In genomic region chr7:55056577-55057480, GRCh38 we compare ENCODE assay signal across 13 cellular contexts. TPM values are rescaled to one million over a fixed set of nuclear protein-coding genes. Genes with fewer than 3 reads are reported as not detected.
A peak's percentile ranks its signal among the peaks of the same experiment; 100 is the strongest.
DNase-seq lines count a peak whose midpoint lies in the region; ATAC-seq and TF ChIP-seq lines count a peak whose summit lies in the region.
"Had no signal": no experiment of that assay in that cellular context is flagged by ENCODE, and none has a peak within 500 bp of the region (broad histone marks: within the 10 kb centered on the region; RNA-seq: fewer than 3 reads in every experiment).

No MANE protein-coding gene starts in this region.

- 33 to 37% methylated on average over 9 to 13 of the region's 15 CpGs for WGBS in gastroesophageal sphincter (ENCODE audit: low coverage in 1 of 2), 2 donors
- WGBS in sigmoid colon, 2 donors, result 77 to 83% methylated on average over 15 of the region's 15 CpGs

- H3K4me1 ChIP-seq in gastroesophageal sphincter (peaks cover 7 to 91% (median 35%) of the 10 kb centered on the region in 3 donors), sigmoid colon (peaks cover 0 to 55% (median 32%) of the 10 kb centered on the region in 4 donors)

- H3K27me3 ChIP-seq in brain microvascular endothelial cell (replicated peaks) (no peaks in the 10 kb centered on the region), gastroesophageal sphincter (no peaks in the 10 kb centered on the region), sigmoid colon (no peaks in the 10 kb centered on the region)
- H3K27me3 ChIP-seq: SJCRH30 had no signal

- H3K27ac Mint-ChIP-seq in Calu3 (ENCODE audit: unreplicated experiment), result peak overlapping the region; percentile 2
- no peak overlapping the region for H3K27ac Mint-ChIP-seq in activated naive CD8-positive, alpha-beta T cell treated with anti-CD3 and anti-CD28 coated beads for 36 hours
- H3K27ac Mint-ChIP-seq: naive thymus-derived CD4-positive, alpha-beta T cell had no signal

- no peaks in the 10 kb centered on the region for H3K27me3 Mint-ChIP-seq in Calu3 (ENCODE audit: unreplicated experiment)
- H3K27me3 Mint-ChIP-seq in activated naive CD8-positive, alpha-beta T cell treated with anti-CD3 and anti-CD28 coated beads for 36 hours, result peaks cover 9% of the 10 kb centered on the region

- H3K9me3 Mint-ChIP-seq in Calu3 (ENCODE audit: low read depth, unreplicated experiment), result no peaks in the 10 kb centered on the region
- H3K9me3 Mint-ChIP-seq in activated naive CD8-positive, alpha-beta T cell treated with anti-CD3 and anti-CD28 coated beads for 36 hours, result no peaks in the 10 kb centered on the region

- peaks cover 7% of the 10 kb centered on the region for H3K36me3 Mint-ChIP-seq in Calu3 (ENCODE audit: insufficient read depth, unreplicated experiment)
- H3K36me3 Mint-ChIP-seq in activated naive CD8-positive, alpha-beta T cell treated with anti-CD3 and anti-CD28 coated beads for 36 hours, result no peaks in the 10 kb centered on the region
- H3K36me3 Mint-ChIP-seq: naive thymus-derived CD4-positive, alpha-beta T cell had no signal

- intact Hi-C loops in Calu3 (cut with micrococcal nuclease; ENCODE audit: unreplicated experiment), result no loop called here
- intact Hi-C loops in sigmoid colon (cut with DNase I), result no loop called here

- H3K9me3 ChIP-seq in gastroesophageal sphincter, result no peaks in the 10 kb centered on the region
- H3K9me3 ChIP-seq in sigmoid colon, result no peaks in the 10 kb centered on the region
- H3K9me3 ChIP-seq: SJCRH30 had no signal

- TF ChIP-seq POLR2A in gastroesophageal sphincter (IDR thresholded peaks at IDR 0.05), result no peak
- no peak for TF ChIP-seq POLR2A in sigmoid colon (IDR thresholded peaks at IDR 0.05)

- H3K4me1 Mint-ChIP-seq in Calu3 (ENCODE audit: low read depth, unreplicated experiment), result peaks cover 25% of the 10 kb centered on the region
- no peaks in the 10 kb centered on the region for H3K4me1 Mint-ChIP-seq in activated naive CD8-positive, alpha-beta T cell treated with anti-CD3 and anti-CD28 coated beads for 36 hours
- H3K4me1 Mint-ChIP-seq: naive thymus-derived CD4-positive, alpha-beta T cell had no signal

- H3K36me3 ChIP-seq in brain microvascular endothelial cell (replicated peaks) (no peaks in the 10 kb centered on the region), gastroesophageal sphincter (no peaks in the 10 kb centered on the region), sigmoid colon (no peaks in the 10 kb centered on the region)
- H3K36me3 ChIP-seq: SJCRH30 had no signal

- no peak overlapping the region for H3K4me3 Mint-ChIP-seq in Calu3 (ENCODE audit: low read depth, unreplicated experiment)
- no peak overlapping the region for H3K4me3 Mint-ChIP-seq in activated naive CD8-positive, alpha-beta T cell treated with anti-CD3 and anti-CD28 coated beads for 36 hours
- H3K4me3 Mint-ChIP-seq: naive thymus-derived CD4-positive, alpha-beta T cell had no signal

- in situ Hi-C loops in brain microvascular endothelial cell (cut with HindIII; ENCODE audit: low pct_ligation_motif_present, low sequenced_read_pairs), result no loop called here

- TF ChIP-seq EP300 in gastroesophageal sphincter (IDR thresholded peaks at IDR 0.05) (no peak), sigmoid colon (IDR thresholded peaks at IDR 0.05) (no peak)

- ATAC-seq in gastroesophageal sphincter, result peak; percentile 62
- ATAC-seq in HG02938 (IDR thresholded peaks at IDR 0.05; ENCODE audit: unreplicated experiment), result no peak
- ATAC-seq in HG02970 (IDR thresholded peaks at IDR 0.05; ENCODE audit: low FRiP score, unreplicated experiment), result no peak
- ATAC-seq: naive thymus-derived CD4-positive, alpha-beta T cell had no signal

- TF ChIP-seq CTCF in Calu3 (IDR thresholded peaks at IDR 0.05; ENCODE audit: unreplicated experiment), result no peak
- no peak for TF ChIP-seq CTCF in brain microvascular endothelial cell (IDR thresholded peaks at IDR 0.05; ENCODE audit: low read depth, low read length, missing control alignments)
- TF ChIP-seq CTCF in gastroesophageal sphincter (IDR thresholded peaks at IDR 0.05), result peak in 2 of 4 experiments; percentile 12 to 35
- TF ChIP-seq CTCF in sigmoid colon (IDR thresholded peaks at IDR 0.05), result no peak

- H3K4me3 ChIP-seq in brain microvascular endothelial cell (ENCODE audit: low read depth, low read length), result no peak overlapping the region
- H3K4me3 ChIP-seq in gastroesophageal sphincter, result no peak overlapping the region
- no peak overlapping the region for H3K4me3 ChIP-seq in sigmoid colon
- H3K4me3 ChIP-seq: SJCRH30 had no signal

- DNase-seq in Calu3 (no peak), brain microvascular endothelial cell (peak; percentile 83), sigmoid colon (no peak)
- no peak for DNase-seq in stimulated activated CD4-positive, alpha-beta T cell treated with anti-CD3 and anti-CD28 coated beads, Interleukin-2, amount 100 ng/mL, for 24 hours
- DNase-seq in activated naive CD8-positive, alpha-beta T cell treated with anti-CD3 and anti-CD28 coated beads for 36 hours, result no peak
- DNase-seq: activated gamma-delta T cell treated with Interleukin-2 at 50 U/mL for 16 hours; DMS53; naive thymus-derived CD4-positive, alpha-beta T cell; NCI-H774; SJCRH30 had no signal

- CTCF ChIA-PET in Calu3 (lab: Charles Lee), result interaction anchor here (1.5 kb wide), 1 partner anchor 37 kb away, joined by 3 read pairs; no protein-coding TSS in a partner anchor

- peak overlapping the region; percentile 94 for H3K27ac ChIP-seq in brain microvascular endothelial cell
- peak overlapping the region; percentile 69 to 88 (median 85) for H3K27ac ChIP-seq in gastroesophageal sphincter
- H3K27ac ChIP-seq in sigmoid colon, result peak overlapping the region; percentile 3 to 80 (median 25)
- H3K27ac ChIP-seq: SJCRH30 had no signal

- no TSS peak for BruUV-seq in Calu3 (replicated peaks; lab: Mats Ljungman, UMichigan)

RNA-seq across cellular contexts. Expression of gene EGFR, which starts 38.0 kb away (rescaled TPM):
- total RNA-seq in Calu3 (2022) (85.3 and 87.4 TPM in 2 replicates), gastroesophageal sphincter (100 to 1,000 TPM in 3 of 4 donors, 10 to 100 TPM in 1; 85.7 to 126 (median 111) TPM), sigmoid colon (10 to 100 TPM; 35.6 to 61.5 (median 40.8) TPM)
- polyA plus RNA-seq in sigmoid colon, result 10 to 100 TPM in 1 of 3 donors, 1 to 10 TPM in 2; 3.6 to 10.7 (median 5.5) TPM
- total RNA-seq in activated naive CD8-positive, alpha-beta T cell treated with anti-CD3 and anti-CD28 coated beads for 36 hours, result not detected
- polyA plus RNA-seq: naive thymus-derived CD4-positive, alpha-beta T cell had no signal

Comparison
In these comparisons a context has a peak if more than half of its experiments do, and no peak if none do; other contexts are left out.
1. H3K27ac ChIP-seq: peak in every context shown above with its lines; median percentile 94 in brain microvascular endothelial cell; 85 in gastroesophageal sphincter; 25 in sigmoid colon.
2. RNA of gene EGFR, which starts 38.0 kb away (total RNA-seq): 85.7 to 126 TPM in gastroesophageal sphincter, 85.3 to 87.4 TPM in Calu3 and 35.6 to 61.5 TPM in sigmoid colon; not detected in activated naive CD8-positive, alpha-beta T cell treated with anti-CD3 and anti-CD28 coated beads for 36 hours; every median in the first group is over 10 times any median in the second.